Comparison of ENCODE assay signal across 26 cellular contexts in the genomic region with DNA sequence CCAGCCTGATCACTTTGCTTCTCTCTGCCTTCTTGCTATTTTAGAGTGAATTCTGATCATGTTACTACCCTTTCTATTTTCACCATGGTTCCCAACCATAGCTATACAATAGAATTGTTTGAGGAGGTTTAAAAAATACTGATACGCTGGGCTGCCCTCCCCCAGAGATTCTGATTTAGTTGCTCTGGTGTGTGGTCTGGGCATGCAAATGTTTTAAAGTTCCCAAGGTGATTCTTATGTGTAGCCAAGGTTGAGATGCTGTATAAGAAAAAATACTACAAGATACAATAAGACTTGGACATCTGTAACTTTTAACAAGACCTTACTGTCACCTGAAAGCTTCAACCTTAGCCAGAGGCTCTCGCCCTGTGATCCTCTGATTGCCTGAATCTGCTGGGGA.
"Had no signal": no experiment of that assay in that cellular context is flagged by ENCODE, and none has a peak within 500 bp of the region (broad histone marks: within the 10 kb centered on the region; RNA-seq: fewer than 3 reads in every experiment).

No MANE protein-coding gene starts in this region.

- DNase-seq: activated B cell treated with CpG ODN at 0.5 μM for 24 hours; activated CD4-positive, alpha-beta memory T cell treated with anti-CD3 and anti-CD28 coated beads, Interleukin-2, amount 10 ng/mL, durations not matched to agents 7 days and 5 days; activated CD4-positive, alpha-beta T cell treated with anti-CD3 and anti-CD28 coated beads for 48 hours; activated CD4-positive, alpha-beta T cell treated with anti-CD3 and anti-CD28 coated beads, Interleukin-2, amount 10 ng/mL, durations not matched to agents 7 days and 5 days; activated CD4-positive, alpha-beta T cell treated with anti-CD3 and anti-CD28 coated beads, Interleukin-2, amount 50 U/mL, for 48 hours; activated CD4-positive, CD25-positive, alpha-beta regulatory T cell treated with anti-CD3 and anti-CD28 coated beads, Interleukin-2, amount 50 U/mL, for 72 hours; activated CD8-positive, alpha-beta memory T cell treated with anti-CD3 and anti-CD28 coated beads for 24 hours; activated CD8-positive, alpha-beta memory T cell treated with anti-CD3 and anti-CD28 coated beads, Interleukin-2, amount 10 ng/mL, durations not matched to agents 7 days and 5 days; activated CD8-positive, alpha-beta memory T cell treated with anti-CD3 and anti-CD28 coated beads, Interleukin-2, amount 50 U/mL, for 48 hours; activated CD8-positive, alpha-beta T cell treated with anti-CD3 and anti-CD28 coated beads, Interleukin-2, amount 10 ng/mL, durations not matched to agents 7 days and 5 days; activated effector memory CD4-positive, alpha-beta T cell treated with Interleukin-2 at 50 U/mL for 16 hours; activated gamma-delta T cell; activated naive CD4-positive, alpha-beta T cell treated with anti-CD3 and anti-CD28 coated beads, Interleukin-2, amount 10 ng/mL, durations not matched to agents 7 days and 5 days; activated naive CD4-positive, alpha-beta T cell treated with Interleukin-2 at 50 U/mL for 16 hours; activated naive CD8-positive, alpha-beta T cell treated with anti-CD3 and anti-CD28 coated beads, Interleukin-2, amount 10 ng/mL, durations not matched to agents 7 days and 5 days; activated naive CD8-positive, alpha-beta T cell treated with anti-CD3 and anti-CD28 coated beads, Interleukin-2, amount 50 U/mL, for 24 hours; activated T-cell treated with anti-CD3 and anti-CD28 coated beads, Interleukin-2, amount 50 U/mL, for 24 hours; activated T-cell treated with anti-CD3 and anti-CD28 coated beads, Interleukin-2, amount 50 U/mL, for 48 hours; amygdala; anterior cingulate cortex; T-helper 2 cell; T-helper 9 cell had no signal

- H3K9me3 ChIP-seq: ascending aorta had no signal

- H3K4me1 ChIP-seq: ascending aorta had no signal

- H3K36me3 ChIP-seq: ascending aorta, cardiac muscle cell had no signal

- ATAC-seq: activated CD8-positive, alpha-beta memory T cell treated with anti-CD3 and anti-CD28 coated beads, Interleukin-2, amount 10 ng/mL, durations not matched to agents 7 days and 5 days; activated CD8-positive, alpha-beta T cell treated with anti-CD3 and anti-CD28 coated beads, Interleukin-2, amount 10 ng/mL, durations not matched to agents 7 days and 5 days; activated naive CD8-positive, alpha-beta T cell treated with anti-CD3 and anti-CD28 coated beads, Interleukin-2, amount 50 U/mL, for 24 hours had no signal

- H3K27ac ChIP-seq: ascending aorta, cardiac muscle cell, VCaP had no signal

- H3K27me3 ChIP-seq: ascending aorta, cardiac muscle cell had no signal

- H3K4me3 ChIP-seq: ascending aorta, cardiac muscle cell had no signal

- FAIRE-seq: TTC549 had no signal
